In the genomic region with DNA sequence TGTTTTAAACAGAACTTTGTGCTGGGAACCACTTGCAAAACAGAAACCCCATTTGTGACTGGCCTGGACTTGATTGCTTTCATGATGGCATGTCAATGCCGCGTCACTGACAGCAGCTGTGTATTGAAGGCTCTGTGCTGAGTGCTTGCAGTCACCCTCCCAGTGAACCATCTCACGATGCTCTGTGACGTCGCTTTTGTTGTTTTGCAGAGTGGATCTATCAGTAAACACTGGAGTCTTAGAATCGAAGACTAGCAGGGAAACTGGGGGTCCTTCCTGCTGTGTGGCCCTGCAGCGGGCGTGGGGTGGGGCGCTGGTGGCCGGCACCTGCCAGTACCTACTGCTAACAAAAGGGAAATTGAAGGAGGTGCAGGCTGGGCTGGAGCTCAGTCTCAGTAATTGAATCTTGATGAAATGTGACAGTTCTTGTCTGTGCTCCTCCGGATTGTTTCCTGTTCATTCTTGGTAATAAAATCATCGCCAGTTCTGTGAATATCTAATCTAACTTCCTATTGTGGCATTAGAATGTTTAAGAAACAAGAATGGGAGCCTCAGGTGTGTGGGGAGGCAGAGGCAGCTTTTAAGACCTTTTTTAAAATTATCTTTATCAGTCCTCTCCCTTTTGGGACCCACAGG, we compare ENCODE assay signal across 18 cellular contexts. TPM values are rescaled to one million over a fixed set of nuclear protein-coding genes. Genes with fewer than 3 reads are reported as not detected.
DNase-seq lines count a peak whose midpoint lies in the region; ATAC-seq and TF ChIP-seq lines count a peak whose summit lies in the region.
"Had no signal": no experiment of that assay in that cellular context is flagged by ENCODE, and none has a peak within 500 bp of the region (broad histone marks: within the 10 kb centered on the region; RNA-seq: fewer than 3 reads in every experiment).

No MANE protein-coding gene starts in this region.

- no peak overlapping the region for H2AK5ac ChIP-seq in mesenchymal stem cell (ENCODE audit: low read length, severe bottlenecking)

- H3K4me3 ChIP-seq in dorsolateral prefrontal cortex (peak overlapping the region in 14 of 59 donors; percentile 1 to 40 (median 14)), mesenchymal stem cell (ENCODE audit: insufficient read depth in 1 of 2, low read depth in 1 of 2, low read length in 2 of 2) (no peak overlapping the region)
- H3K4me3 ChIP-seq: gastroesophageal sphincter had no signal

- peaks cover 13% of the 10 kb centered on the region for H3K9me3 ChIP-seq in mesenchymal stem cell (ENCODE audit: control insufficient read depth, low read length)

- H3K27me3 ChIP-seq in dorsolateral prefrontal cortex: no peaks in the 10 kb centered on the region
- H3K27me3 ChIP-seq in mesenchymal stem cell (ENCODE audit: control insufficient read depth in 1 of 2, insufficient read depth in 1 of 2, low read length in 2 of 2): no peaks in the 10 kb centered on the region
- H3K27me3 ChIP-seq: brain microvascular endothelial cell, gastroesophageal sphincter had no signal

- H4K91ac ChIP-seq in mesenchymal stem cell (ENCODE audit: low read length): no peak overlapping the region

- H3K27ac ChIP-seq in dorsolateral prefrontal cortex: peak overlapping the region in 39 of 59 donors; percentile 1 to 83 (median 45)
- no peak overlapping the region for H3K27ac ChIP-seq in mesenchymal stem cell (ENCODE audit: low read length, poor library complexity, severe bottlenecking)
- H3K27ac ChIP-seq: 22Rv1, brain microvascular endothelial cell, C4-2B, gastroesophageal sphincter had no signal

- DNase-seq in NCI-H1417 (lab: John Stamatoyannopoulos, UW): peak; percentile 26 to 64 (median 63)
- DNase-seq in NCI-H1417 treated with DMSO at 0.1 percent for 48 hours (lab: John Stamatoyannopoulos, UW): no peak
- peak; percentile 76 for DNase-seq in NCI-H345 (lab: John Stamatoyannopoulos, UW)
- DNase-seq in dorsolateral prefrontal cortex: peak in 4 of 10 donors; percentile 21 to 59 (median 29)
- peak; percentile 28 for DNase-seq in posterior vena cava (ENCODE audit: low spot score)
- no peak for DNase-seq in cerebellar nuclear complex (lab: John Stamatoyannopoulos, UW)
- DNase-seq in mesenchymal stem cell: no peak
- DNase-seq: activated B cell treated with CpG ODN at 0.5 μM for 24 hours; activated naive CD4-positive, alpha-beta T cell treated with anti-CD3 and anti-CD28 coated beads for 36 hours; brain microvascular endothelial cell; effector memory CD4-positive, alpha-beta T cell; NCI-H524 treated with DMSO at 0.1 percent for 48 hours; small intestine; stimulated activated naive CD8-positive, alpha-beta T cell treated with anti-CD3 and anti-CD28 coated beads, Interleukin-15, amount 100 ng/mL, for 72 hours had no signal

- no peak overlapping the region for H2BK120ac ChIP-seq in mesenchymal stem cell (ENCODE audit: low read depth, low read length)

- H3K36me3 ChIP-seq in mesenchymal stem cell (ENCODE audit: control insufficient read depth in 1 of 2, insufficient read depth in 2 of 2, low read depth in 1 of 2, low read length in 2 of 2): peaks cover 0 to 37% of the 10 kb centered on the region in 2 experiments

- H2AFZ ChIP-seq in mesenchymal stem cell (ENCODE audit: low read depth, low read length): no peak overlapping the region

- H2BK5ac ChIP-seq in mesenchymal stem cell (ENCODE audit: low read depth, low read length, poor library complexity, severe bottlenecking): no peak overlapping the region

- H3K9ac ChIP-seq in mesenchymal stem cell (ENCODE audit: low read length): no peak overlapping the region

- no peak overlapping the region for H3K14ac ChIP-seq in mesenchymal stem cell (ENCODE audit: low read length in 2 of 2)

- H3K18ac ChIP-seq in mesenchymal stem cell (ENCODE audit: low read depth in 1 of 2, low read length in 2 of 2): no peak overlapping the region

- ATAC-seq in HG02938 (IDR thresholded peaks at IDR 0.05; ENCODE audit: unreplicated experiment): no peak
- ATAC-seq: gastroesophageal sphincter; stimulated activated naive CD8-positive, alpha-beta T cell treated with anti-CD3 and anti-CD28 coated beads, Interleukin-15, amount 100 ng/mL, for 72 hours had no signal

- H2BK15ac ChIP-seq in mesenchymal stem cell (ENCODE audit: low read depth, poor library complexity, severe bottlenecking): no peak overlapping the region

- 93% methylated on average over 11 of the region's 12 CpGs for WGBS in mesenchymal stem cell

- no peak overlapping the region for H3K4ac ChIP-seq in mesenchymal stem cell (ENCODE audit: low read depth in 1 of 2, low read length in 2 of 2)

- TF ChIP-seq CTCF in dorsolateral prefrontal cortex (IDR thresholded peaks at IDR 0.05 in 54 of 56, conservative IDR thresholded peaks at IDR 0.05 in 2 of 56; ENCODE audit: low read depth in 1 of 56, partially characterized antibody in 56 of 56): no peak

- no peak overlapping the region for H4K8ac ChIP-seq in mesenchymal stem cell (ENCODE audit: low read length)

- H2BK12ac ChIP-seq in mesenchymal stem cell (ENCODE audit: low read length in 2 of 2): no peak overlapping the region

- H3K4me2 ChIP-seq in mesenchymal stem cell (ENCODE audit: low read length, poor library complexity, severe bottlenecking): no peak overlapping the region

- H3K79me1 ChIP-seq in mesenchymal stem cell (replicated peaks; ENCODE audit: low read length, poor library complexity, severe bottlenecking): no peaks in the 10 kb centered on the region

- peaks cover 3% of the 10 kb centered on the region for H3K4me1 ChIP-seq in mesenchymal stem cell (ENCODE audit: control insufficient read depth, insufficient read depth, low read depth, low read length)
- H3K4me1 ChIP-seq: gastroesophageal sphincter had no signal

- H3K23ac ChIP-seq in mesenchymal stem cell (ENCODE audit: low read length in 2 of 2): no peak overlapping the region

- intact Hi-C loops in dorsolateral prefrontal cortex (cut with DNase I): no loop called here
- intact Hi-C loops in posterior vena cava (cut with DNase I): no loop called here

RNA-seq across cellular contexts. Expression of a gene that starts 50.5 kb away (rescaled TPM):
- total RNA-seq in dorsolateral prefrontal cortex (10 to 100 TPM in 55 of 120 experiments, 1 to 10 TPM in 65; 2.0 to 33.6 (median 9.7) TPM), posterior vena cava (10 to 100 TPM in 1 of 2 donors, 1 to 10 TPM in 1; 9.8 to 14.7 TPM)
- not detected for polyA plus RNA-seq in mesenchymal stem cell (2013, experiment 1 of 2)
- polyA plus RNA-seq in mesenchymal stem cell (2013, experiment 2 of 2): not detected

Comparison
In these comparisons a context has a peak if more than half of its experiments do, and no peak if none do; other contexts are left out.
1. DNase-seq: peak in NCI-H1417 (3 of 3), NCI-H345 (single experiment) and posterior vena cava (single experiment); none in NCI-H1417 treated with DMSO at 0.1 percent for 48 hours (single experiment), cerebellar nuclear complex (0 of 2) and mesenchymal stem cell (single experiment).